In genomic region chr2:12552092-12552491, GRCh38 we compare ENCODE assay signal across 19 cellular contexts.
"Had no signal": no experiment of that assay in that cellular context is flagged by ENCODE, and none has a peak within 500 bp of the region (broad histone marks: within the 10 kb centered on the region; RNA-seq: fewer than 3 reads in every experiment).

No MANE protein-coding gene starts in this region.

- H3K36me3 Mint-ChIP-seq: natural killer cell treated with Interleukin-12 subunit alpha and Interleukin-12 subunit beta and Interleukin-15 and Interleukin-18, amount 100 ng/mL, for 72 hours had no signal

- H3K4me3 Mint-ChIP-seq: activated CD8-positive, alpha-beta T cell treated with anti-CD3 and anti-CD28 coated beads, Interleukin-2, amount 10 ng/mL, durations not matched to agents 7 days and 5 days; activated naive CD8-positive, alpha-beta T cell; activated T-cell treated with anti-CD3 and anti-CD28 coated beads, Interleukin-2, amount 50 U/mL, for 72 hours; natural killer cell treated with Interleukin-12 subunit alpha and Interleukin-12 subunit beta and Interleukin-15 and Interleukin-18, amount 100 ng/mL, for 72 hours; stimulated activated naive CD8-positive, alpha-beta T cell treated with anti-CD3 and anti-CD28 coated beads, Interleukin-15, amount 100 ng/mL, for 72 hours had no signal

- DNase-seq: activated CD4-positive, alpha-beta T cell treated with anti-CD3 and anti-CD28 coated beads for 4 hours; activated CD8-positive, alpha-beta memory T cell treated with anti-CD3 and anti-CD28 coated beads, Interleukin-2, amount 50 U/mL, for 4 hours; activated CD8-positive, alpha-beta T cell treated with anti-CD3 and anti-CD28 coated beads, Interleukin-2, amount 10 ng/mL, durations not matched to agents 7 days and 5 days; activated gamma-delta T cell; activated T-cell treated with anti-CD3 and anti-CD28 coated beads, Interleukin-2, amount 50 U/mL, for 72 hours; amniotic stem cell; body of pancreas; caudate nucleus; erythroblast; kidney; left lung; mammary epithelial cell; nucleus accumbens; right cardiac atrium; small intestine; stimulated activated naive CD8-positive, alpha-beta T cell treated with anti-CD3 and anti-CD28 coated beads, Interleukin-15, amount 100 ng/mL, for 72 hours had no signal

- H3K9me3 ChIP-seq: body of pancreas, left lung, upper lobe of left lung had no signal

- H3K27me3 Mint-ChIP-seq: activated naive CD8-positive, alpha-beta T cell; stimulated activated naive CD8-positive, alpha-beta T cell treated with anti-CD3 and anti-CD28 coated beads, Interleukin-15, amount 100 ng/mL, for 72 hours had no signal

- ATAC-seq: activated CD8-positive, alpha-beta T cell treated with anti-CD3 and anti-CD28 coated beads, Interleukin-2, amount 10 ng/mL, durations not matched to agents 7 days and 5 days; activated T-cell treated with anti-CD3 and anti-CD28 coated beads, Interleukin-2, amount 50 U/mL, for 72 hours; body of pancreas; left lung; natural killer cell treated with Interleukin-12 subunit alpha and Interleukin-12 subunit beta and Interleukin-15 and Interleukin-18, amount 100 ng/mL, for 72 hours; right cardiac atrium; stimulated activated naive CD8-positive, alpha-beta T cell treated with anti-CD3 and anti-CD28 coated beads, Interleukin-15, amount 100 ng/mL, for 72 hours had no signal

- H3K27ac ChIP-seq: body of pancreas, left lung, upper lobe of left lung had no signal

- H3K36me3 ChIP-seq: left lung, upper lobe of left lung had no signal

- H3K27me3 ChIP-seq: body of pancreas, left lung, upper lobe of left lung had no signal

- H3K9me3 Mint-ChIP-seq: natural killer cell treated with Interleukin-12 subunit alpha and Interleukin-12 subunit beta and Interleukin-15 and Interleukin-18, amount 100 ng/mL, for 72 hours had no signal

- H3K4me3 ChIP-seq: body of pancreas, left lung, upper lobe of left lung had no signal
